Comparison of ENCODE assay signal across 16 cellular contexts in the genomic region with DNA sequence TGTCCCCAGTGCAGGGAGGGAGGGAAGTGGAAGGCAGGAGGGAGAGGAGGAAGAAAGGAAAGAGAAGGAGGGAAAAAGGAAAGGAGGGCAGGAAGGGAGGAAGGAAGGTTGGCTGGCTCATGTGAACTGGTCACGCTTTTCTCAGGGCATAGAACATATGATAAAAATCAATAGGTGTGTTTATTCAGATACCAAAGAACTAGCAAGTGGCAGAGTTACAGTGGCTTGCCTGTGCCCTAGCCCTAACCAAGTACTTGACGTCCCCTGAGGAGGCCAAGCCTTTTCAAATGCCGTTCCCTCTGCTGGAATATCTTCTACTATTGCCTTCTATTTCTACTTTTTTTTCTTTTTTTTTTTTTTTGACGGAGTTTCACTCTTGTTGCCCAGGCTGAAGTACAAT. TPM values are rescaled to one million over a fixed set of nuclear protein-coding genes. Genes with fewer than 3 reads are reported as not detected.
DNase-seq lines count a peak whose midpoint lies in the region; ATAC-seq and TF ChIP-seq lines count a peak whose summit lies in the region.
"Had no signal": no experiment of that assay in that cellular context is flagged by ENCODE, and none has a peak within 500 bp of the region (broad histone marks: within the 10 kb centered on the region; RNA-seq: fewer than 3 reads in every experiment).

No MANE protein-coding gene starts in this region.

- H3K36me3 Mint-ChIP-seq in memory B cell, result no peaks in the 10 kb centered on the region
- no peaks in the 10 kb centered on the region for H3K36me3 Mint-ChIP-seq in T-cell
- H3K36me3 Mint-ChIP-seq: naive B cell; stimulated activated naive B cell treated with anti-CD40 and anti-IgM and Interleukin-4, amounts not matched to agents 10 μg/mL and 1 μg/mL and 100 μg/mL, for 72 hours had no signal

- CTCF ChIA-PET in HEK293 (lab: Yijun Ruan, JAX) (interaction anchor here (1.4 kb wide), 1 partner anchor 29 kb away, joined by 3 read pairs; no protein-coding TSS in a partner anchor), T-cell (lab: Charles Lee) (no interaction called here)

- TF ChIP-seq EP300 in stomach (IDR thresholded peaks at IDR 0.05), result no peak

- peak overlapping the region; percentile 1 for H3K27ac Mint-ChIP-seq in memory B cell
- H3K27ac Mint-ChIP-seq in T-cell, result no peak overlapping the region
- H3K27ac Mint-ChIP-seq: effector memory CD8-positive, alpha-beta T cell; stimulated activated naive B cell treated with anti-CD40 and anti-IgM and Interleukin-4, amounts not matched to agents 10 μg/mL and 1 μg/mL and 100 μg/mL, for 72 hours had no signal

- DNase-seq in breast epithelium (ENCODE audit: low spot score in 2 of 2) (no peak), memory B cell (ENCODE audit: low spot score in 2 of 2) (no peak), stomach (no peak), inferior parietal cortex (ENCODE audit: extremely low spot score) (no peak), T-cell (no peak), dorsolateral prefrontal cortex (no peak), DMS53 treated with DMSO at 0.1 percent for 48 hours (lab: John Stamatoyannopoulos, UW; ENCODE audit: unreplicated experiment) (no peak)
- DNase-seq: effector memory CD8-positive, alpha-beta T cell; foreskin fibroblast; naive B cell; NCI-H2171; SHP77 treated with DMSO at 0.1 percent for 48 hours; stimulated activated naive B cell treated with anti-CD40 and anti-IgM and Interleukin-4, amounts not matched to agents 10 μg/mL and 1 μg/mL and 100 μg/mL, for 72 hours; T1000 had no signal

- H3K27ac ChIP-seq in HEK293 (ENCODE audit: extremely low read depth, low read depth, low read length) (no peak overlapping the region), breast epithelium (peak overlapping the region; percentile 89 to 90), stomach (peak overlapping the region in 4 of 5 donors; percentile 79 to 91 (median 86)), dorsolateral prefrontal cortex (peak overlapping the region in 1 of 59 donors; percentile 57)

- no peaks in the 10 kb centered on the region for H3K36me3 ChIP-seq in HEK293 (ENCODE audit: control insufficient read depth in 2 of 2, insufficient read depth in 1 of 2, low read length in 2 of 2)
- H3K36me3 ChIP-seq in breast epithelium, result no peaks in the 10 kb centered on the region
- no peaks in the 10 kb centered on the region for H3K36me3 ChIP-seq in stomach

- H3K27me3 Mint-ChIP-seq in memory B cell (peaks cover 20% of the 10 kb centered on the region), T-cell (peaks cover 13 to 14% of the 10 kb centered on the region in 2 donors)

- H3K4me3 Mint-ChIP-seq in memory B cell (peak overlapping the region; percentile 15), T-cell (no peak overlapping the region)

- WGBS in stomach, 5 donors, result 38 to 59% (median 43%) methylated on average over 4 of the region's 4 CpGs

- no peaks in the 10 kb centered on the region for H3K4me1 ChIP-seq in HEK293 (ENCODE audit: control insufficient read depth, insufficient read depth, low read length)
- peaks cover 8 to 15% of the 10 kb centered on the region in 2 donors for H3K4me1 ChIP-seq in breast epithelium
- H3K4me1 ChIP-seq in stomach, result peaks cover 12 to 38% (median 25%) of the 10 kb centered on the region in 4 donors

- H3K9me3 ChIP-seq in HEK293 (ENCODE audit: control insufficient read depth, insufficient read depth, low read depth, low read length), result no peaks in the 10 kb centered on the region
- no peaks in the 10 kb centered on the region for H3K9me3 ChIP-seq in breast epithelium
- H3K9me3 ChIP-seq in stomach, result no peaks in the 10 kb centered on the region

- H3K27me3 ChIP-seq in breast epithelium, result peaks cover 0 to 3% of the 10 kb centered on the region in 2 donors
- H3K27me3 ChIP-seq in stomach, result no peaks in the 10 kb centered on the region
- no peaks in the 10 kb centered on the region for H3K27me3 ChIP-seq in dorsolateral prefrontal cortex

- H3K4me1 Mint-ChIP-seq in memory B cell (peaks cover 6% of the 10 kb centered on the region), T-cell (peaks cover 0 to 5% (median 0%) of the 10 kb centered on the region in 3 donors)

- ATAC-seq in memory B cell (ENCODE audit: low read depth) (no peak), T-cell (replicated peaks in 1 of 4) (no peak)
- ATAC-seq: effector memory CD8-positive, alpha-beta T cell; stimulated activated naive B cell treated with anti-CD40 and anti-IgM and Interleukin-4, amounts not matched to agents 10 μg/mL and 1 μg/mL and 100 μg/mL, for 72 hours had no signal

- H3K4me3 ChIP-seq in HEK293 (ENCODE audit: low read depth, low read length) (no peak overlapping the region), breast epithelium (peak overlapping the region in 1 of 3 donors; percentile 56), stomach (no peak overlapping the region), dorsolateral prefrontal cortex (no peak overlapping the region)

- no peak for TF ChIP-seq POLR2A in breast epithelium (IDR thresholded peaks at IDR 0.05)
- TF ChIP-seq POLR2A in stomach (IDR thresholded peaks at IDR 0.05), result no peak

- no peaks in the 10 kb centered on the region for H3K9me3 Mint-ChIP-seq in memory B cell
- H3K9me3 Mint-ChIP-seq in T-cell, result no peaks in the 10 kb centered on the region
- H3K9me3 Mint-ChIP-seq: effector memory CD8-positive, alpha-beta T cell; naive B cell; stimulated activated naive B cell treated with anti-CD40 and anti-IgM and Interleukin-4, amounts not matched to agents 10 μg/mL and 1 μg/mL and 100 μg/mL, for 72 hours had no signal

- TF ChIP-seq CTCF in HEK293 (tag by site-specific recombination; IDR thresholded peaks at IDR 0.05) (no peak), breast epithelium (IDR thresholded peaks at IDR 0.05) (no peak), stomach (IDR thresholded peaks at IDR 0.05) (no peak), dorsolateral prefrontal cortex (IDR thresholded peaks at IDR 0.05 in 54 of 56, conservative IDR thresholded peaks at IDR 0.05 in 2 of 56; ENCODE audit: low read depth in 1 of 56, partially characterized antibody in 56 of 56) (no peak)

- POLR2A ChIA-PET in HEK293 (lab: Yijun Ruan, JAX), result no interaction called here
- POLR2A ChIA-PET in T-cell (lab: Charles Lee), result no interaction called here

- intact Hi-C loops in breast epithelium (cut with DNase I; ENCODE audit: low total_unique reads), result no loop called here
- intact Hi-C loops in stomach (cut with DNase I; ENCODE audit: low total_unique reads), result no loop called here
- intact Hi-C loops in dorsolateral prefrontal cortex (cut with DNase I), result no loop called here

TF ChIP-seq in HEK293, 187 proteins besides CTCF, POLR2A, EP300 and RAD21:
- TF ChIP-seq, protein P1, sequence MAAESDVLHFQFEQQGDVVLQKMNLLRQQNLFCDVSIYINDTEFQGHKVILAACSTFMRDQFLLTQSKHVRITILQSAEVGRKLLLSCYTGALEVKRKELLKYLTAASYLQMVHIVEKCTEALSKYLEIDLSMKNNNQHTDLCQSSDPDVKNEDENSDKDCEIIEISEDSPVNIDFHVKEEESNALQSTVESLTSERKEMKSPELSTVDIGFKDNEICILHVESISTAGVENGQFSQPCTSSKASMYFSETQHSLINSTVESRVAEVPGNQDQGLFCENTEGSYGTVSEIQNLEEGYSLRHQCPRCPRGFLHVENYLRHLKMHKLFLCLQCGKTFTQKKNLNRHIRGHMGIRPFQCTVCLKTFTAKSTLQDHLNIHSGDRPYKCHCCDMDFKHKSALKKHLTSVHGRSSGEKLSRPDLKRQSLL (tag by site-specific recombination; IDR thresholded peaks at IDR 0.05), result no peak
- TF ChIP-seq ZNF366 (tag by site-specific recombination; conservative IDR thresholded peaks at IDR 0.05), result 0 out of 2 replicates have a peak, but pooled peaks have one; percentile 16
- TF ChIP-seq ZNF677 (tag by site-specific recombination; IDR thresholded peaks at IDR 0.05), result no peak
- TF ChIP-seq PRDM1 (tag by site-specific recombination; IDR thresholded peaks at IDR 0.05), result no peak
- no peak for TF ChIP-seq ZNF112 (tag by site-specific recombination; IDR thresholded peaks at IDR 0.05)
- TF ChIP-seq ZNF2 (tag by site-specific recombination; IDR thresholded peaks at IDR 0.05), result no peak
- TF ChIP-seq SETDB1 (IDR thresholded peaks at IDR 0.05; ENCODE audit: insufficient read length, low read length), result no peak
- no peak for TF ChIP-seq ZNF146 (tag by site-specific recombination; IDR thresholded peaks at IDR 0.05)

RNA-seq across cellular contexts. Expression of a gene that starts 33.5 kb away (rescaled TPM):
- total RNA-seq in breast epithelium (1 to 10 TPM in 1 of 3 donors, not detected in 2; 4.2 TPM), stomach (10 to 100 TPM in 2 of 5 donors, 1 to 10 TPM in 2, under 1 TPM in 1; 0.92 to 14.6 (median 7.2) TPM), T-cell (under 1 TPM in 1 of 5 donors, not detected in 4; 0.55 TPM), dorsolateral prefrontal cortex (1 to 10 TPM in 15 of 120 experiments, under 1 TPM in 34, not detected in 71; 0.27 to 3.1 (median 0.79) TPM)
- polyA plus RNA-seq in stomach, result 10 to 100 TPM in 1 of 3 donors, 1 to 10 TPM in 1, not detected in 1; 5.4 to 38.4 TPM
- total RNA-seq: H4 had no signal

RNA-seq across cellular contexts. Expression of a gene that starts 50.9 kb away (rescaled TPM):
- total RNA-seq in breast epithelium, result 10 to 100 TPM; 16.5 to 36.1 (median 27.2) TPM
- total RNA-seq in stomach, result 10 to 100 TPM in 3 of 5 donors, 1 to 10 TPM in 2; 7.0 to 28.1 (median 14.5) TPM
- 1 to 10 TPM; 2.1 to 2.9 (median 2.6) TPM for polyA plus RNA-seq in stomach
- total RNA-seq in T-cell, result 10 to 100 TPM; 20.3 to 24.9 (median 21.7) TPM
- 10 to 100 TPM; 13.4 to 32.9 (median 19.4) TPM for total RNA-seq in dorsolateral prefrontal cortex
